Comparison of ENCODE assay signal across 20 cellular contexts in the genomic region with DNA sequence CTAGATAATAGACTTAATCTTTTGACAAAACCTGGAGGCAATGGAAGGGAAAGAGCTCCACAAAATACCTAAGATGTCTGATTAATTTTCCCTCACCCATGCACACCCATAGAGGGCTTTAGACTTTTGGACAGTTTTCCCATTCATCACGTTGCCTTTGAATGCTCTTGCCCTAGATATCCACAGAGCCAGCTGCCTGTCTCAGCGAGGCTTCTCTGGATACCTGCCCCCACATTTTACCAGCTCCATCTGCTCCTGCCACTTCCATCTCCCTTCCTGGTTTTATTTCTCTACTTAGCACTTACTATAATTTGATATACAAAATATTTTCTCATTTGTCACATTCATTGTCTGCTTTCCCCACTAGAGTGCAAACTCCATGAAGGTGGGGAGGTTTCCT.
"Had no signal": no experiment of that assay in that cellular context is flagged by ENCODE, and none has a peak within 500 bp of the region (broad histone marks: within the 10 kb centered on the region; RNA-seq: fewer than 3 reads in every experiment).

No MANE protein-coding gene starts in this region.

- H3K27ac ChIP-seq: epithelial cell of prostate, esophagus muscularis mucosa, gastrocnemius medialis, heart right ventricle, left ventricle myocardium inferior, lower lobe of right lung, pancreas, testis, tibial nerve, upper lobe of right lung, vagina had no signal

- H3K4me1 ChIP-seq: esophagus muscularis mucosa, heart right ventricle, left ventricle myocardium inferior, lower lobe of right lung, pancreas, upper lobe of right lung, vagina had no signal

- H3K27me3 ChIP-seq: esophagus muscularis mucosa, gastrocnemius medialis, pancreas, testis, tibial nerve, upper lobe of right lung, vagina had no signal

- FAIRE-seq: pancreas, small intestine had no signal

- H3K4me3 ChIP-seq: esophagus muscularis mucosa, gastrocnemius medialis, heart right ventricle, left ventricle myocardium inferior, lower lobe of right lung, pancreas, testis, tibial nerve, upper lobe of right lung, vagina had no signal

- ATAC-seq: gastrocnemius medialis, pancreas had no signal

- H3K36me3 ChIP-seq: esophagus muscularis mucosa, gastrocnemius medialis, heart right ventricle, left ventricle myocardium inferior, lower lobe of right lung, pancreas, tibial nerve, upper lobe of right lung, vagina had no signal

- H3K9me3 ChIP-seq: esophagus muscularis mucosa, gastrocnemius medialis, heart right ventricle, left ventricle myocardium inferior, lower lobe of right lung, pancreas, testis, tibial nerve, upper lobe of right lung, vagina had no signal

- DNase-seq: effector memory CD8-positive, alpha-beta T cell; gastrocnemius medialis; heart right ventricle; islet precursor cell; left ventricle myocardium inferior; lower lobe of right lung; midbrain; naive B cell; occipital lobe; pancreas; right cardiac atrium; small intestine; stimulated activated CD4-positive, alpha-beta T cell treated with anti-CD3 and anti-CD28 coated beads, Interleukin-2, amount 100 ng/mL, for 48 hours; stimulated activated naive CD4-positive, alpha-beta T cell treated with Interleukin-2 at 50 U/mL for 16 hours; testis; upper lobe of right lung had no signal
